Comparison of ENCODE assay signal across 8 cellular contexts in genomic region chr17:64281962-64282752, GRCh38. TPM values are rescaled to one million over a fixed set of nuclear protein-coding genes. Genes with fewer than 3 reads are reported as not detected.
DNase-seq lines count a peak whose midpoint lies in the region; ATAC-seq, FAIRE-seq and TF ChIP-seq lines count a peak whose summit lies in the region.

No MANE protein-coding gene starts in this region.

- H3K36me3 ChIP-seq in bronchial epithelial cell (ENCODE audit: control insufficient read depth, insufficient read depth, low read length): no peaks in the 10 kb centered on the region

- no peaks in the 10 kb centered on the region for H3K9me3 Mint-ChIP-seq in T-helper 2 cell treated with Interferon-gamma antibody and Interleukin-4, amounts not matched to agents 5 μg/mL and 100 μg/mL, for 36 hours

- no peak for ATAC-seq in GM18867 (IDR thresholded peaks at IDR 0.05; ENCODE audit: unreplicated experiment)

- no peak overlapping the region for H3K4me3 Mint-ChIP-seq in T-helper 2 cell treated with Interferon-gamma antibody and Interleukin-4, amounts not matched to agents 5 μg/mL and 100 μg/mL, for 36 hours

- no peaks in the 10 kb centered on the region for H3K36me3 Mint-ChIP-seq in T-helper 2 cell treated with Interferon-gamma antibody and Interleukin-4, amounts not matched to agents 5 μg/mL and 100 μg/mL, for 36 hours (ENCODE audit: low read depth)

- no peaks in the 10 kb centered on the region for H3K27me3 ChIP-seq in bronchial epithelial cell (ENCODE audit: control insufficient read depth, insufficient read depth, low read length)

- peak; percentile 72 for TF ChIP-seq CTCF in bronchial epithelial cell (IDR thresholded peaks at IDR 0.05; ENCODE audit: insufficient read depth, low read length, severe bottlenecking)

- FAIRE-seq in bronchial epithelial cell (lab: Jason Lieb, UNC) (no peak), islet of Langerhans (lab: Jason Lieb, UNC) (peak; percentile 68)

- no peak overlapping the region for H3K27ac Mint-ChIP-seq in T-helper 2 cell treated with Interferon-gamma antibody and Interleukin-4, amounts not matched to agents 5 μg/mL and 100 μg/mL, for 36 hours

- no peaks in the 10 kb centered on the region for H3K27me3 Mint-ChIP-seq in T-helper 2 cell treated with Interferon-gamma antibody and Interleukin-4, amounts not matched to agents 5 μg/mL and 100 μg/mL, for 36 hours (ENCODE audit: low read depth)

- peaks cover 9% of the 10 kb centered on the region for H3K4me1 Mint-ChIP-seq in T-helper 2 cell treated with Interferon-gamma antibody and Interleukin-4, amounts not matched to agents 5 μg/mL and 100 μg/mL, for 36 hours (ENCODE audit: low read depth)

- H3K4me3 ChIP-seq in bronchial epithelial cell (ENCODE audit: low read depth, low read length): no peak overlapping the region

- DNase-seq in DMS79 treated with DMSO at 0.1 percent for 48 hours (lab: John Stamatoyannopoulos, UW) (peak; percentile 7), DMS79 (lab: John Stamatoyannopoulos, UW) (no peak), NCI-H2107 (lab: John Stamatoyannopoulos, UW) (peak; percentile 23), bronchial epithelial cell (ENCODE audit: low read depth) (peak; percentile 67)
- peak; percentile 14 for DNase-seq in T-helper 2 cell treated with Interferon-gamma antibody and Interleukin-4, amounts not matched to agents 5 μg/mL and 100 μg/mL, for 36 hours (ENCODE audit: low spot score)
- DNase-seq in stimulated activated CD4-positive, alpha-beta T cell treated with anti-CD3 and anti-CD28 coated beads, Interleukin-1b, Interleukin-23, amount 100 ng/mL, for 48 hours: peak; percentile 46

RNA-seq across cellular contexts. Expression of gene TEX2, which starts 19.1 kb away (rescaled TPM):
- 14.7 and 23.0 TPM in 2 replicates for total RNA-seq in bronchial epithelial cell
